ENCODE assay signal across 1 cellular context in genomic region chr5:51859624-51860023, GRCh38.
TF ChIP-seq lines count a peak whose summit lies in the region.

No MANE protein-coding gene starts in this region.

TF ChIP-seq in WTC11, 78 proteins besides CTCF, POLR2A, EP300 and RAD21 (continued from another document):
- TF ChIP-seq, protein P1, sequence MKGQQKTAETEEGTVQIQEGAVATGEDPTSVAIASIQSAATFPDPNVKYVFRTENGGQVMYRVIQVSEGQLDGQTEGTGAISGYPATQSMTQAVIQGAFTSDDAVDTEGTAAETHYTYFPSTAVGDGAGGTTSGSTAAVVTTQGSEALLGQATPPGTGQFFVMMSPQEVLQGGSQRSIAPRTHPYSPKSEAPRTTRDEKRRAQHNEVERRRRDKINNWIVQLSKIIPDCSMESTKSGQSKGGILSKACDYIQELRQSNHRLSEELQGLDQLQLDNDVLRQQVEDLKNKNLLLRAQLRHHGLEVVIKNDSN (CRISPR knock-in tag; IDR thresholded peaks at IDR 0.05): no peak
- TF ChIP-seq NR3C1 (CRISPR knock-in tag; conservative IDR thresholded peaks at IDR 0.05; ENCODE audit: low read depth) (no peak), ZNF232 (CRISPR knock-in tag; IDR thresholded peaks at IDR 0.05) (no peak), ZNF396 (CRISPR knock-in tag; IDR thresholded peaks at IDR 0.05; ENCODE audit: borderline replicate concordance) (no peak), FOXJ3 (CRISPR knock-in tag; IDR thresholded peaks at IDR 0.05; ENCODE audit: borderline replicate concordance) (no peak), USF2 (CRISPR knock-in tag; IDR thresholded peaks at IDR 0.05) (no peak), CREB1 (CRISPR knock-in tag; IDR thresholded peaks at IDR 0.05) (no peak)
